ENCODE assay signal across 2 cellular contexts in the genomic region with DNA sequence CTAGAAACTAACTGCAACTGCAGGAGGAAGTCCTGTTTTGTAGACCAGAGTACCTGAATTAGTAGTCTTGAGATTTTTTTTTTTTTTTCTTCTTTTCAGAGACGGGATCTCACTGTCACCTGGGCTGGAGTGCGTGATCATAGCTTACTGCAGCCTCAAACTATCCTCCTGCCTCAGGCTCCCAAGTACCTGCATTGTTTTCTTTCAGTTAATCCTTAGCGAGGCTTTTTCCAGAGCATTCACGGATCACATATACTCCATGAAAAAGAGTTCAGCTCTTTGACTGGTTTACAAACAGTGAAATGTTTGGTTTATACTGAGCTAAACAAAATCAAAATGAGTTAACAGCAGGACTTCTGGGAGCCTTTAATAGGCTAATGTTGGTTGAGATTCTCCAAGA.
TF ChIP-seq lines count a peak whose summit lies in the region.

No MANE protein-coding gene starts in this region.

TF ChIP-seq in A549, 52 proteins besides CTCF, POLR2A, EP300 and RAD21 (continued from another document):
- TF ChIP-seq PHF8 (IDR thresholded peaks at IDR 0.05; ENCODE audit: borderline replicate concordance, low read depth): no peak
- TF ChIP-seq JUNB (IDR thresholded peaks at IDR 0.05): no peak
- TF ChIP-seq ELK1 (IDR thresholded peaks at IDR 0.05; ENCODE audit: low read depth, low read length): no peak
- no peak for TF ChIP-seq MAX (IDR thresholded peaks at IDR 0.05)
- no peak for TF ChIP-seq HOXB13 (CRISPR knock-in tag; IDR thresholded peaks at IDR 0.05; ENCODE audit: low read depth)
- no peak for TF ChIP-seq HOXA7 (CRISPR knock-in tag; IDR thresholded peaks at IDR 0.05)

TF ChIP-seq in GM23338, 12 proteins besides CTCF, POLR2A, EP300 and RAD21 (continued from another document):
- no peak for TF ChIP-seq ZNF331 (CRISPR knock-in tag; IDR thresholded peaks at IDR 0.05; ENCODE audit: low read depth)
- TF ChIP-seq REST (IDR thresholded peaks at IDR 0.05; ENCODE audit: unreplicated experiment): no peak
- TF ChIP-seq, protein P1, sequence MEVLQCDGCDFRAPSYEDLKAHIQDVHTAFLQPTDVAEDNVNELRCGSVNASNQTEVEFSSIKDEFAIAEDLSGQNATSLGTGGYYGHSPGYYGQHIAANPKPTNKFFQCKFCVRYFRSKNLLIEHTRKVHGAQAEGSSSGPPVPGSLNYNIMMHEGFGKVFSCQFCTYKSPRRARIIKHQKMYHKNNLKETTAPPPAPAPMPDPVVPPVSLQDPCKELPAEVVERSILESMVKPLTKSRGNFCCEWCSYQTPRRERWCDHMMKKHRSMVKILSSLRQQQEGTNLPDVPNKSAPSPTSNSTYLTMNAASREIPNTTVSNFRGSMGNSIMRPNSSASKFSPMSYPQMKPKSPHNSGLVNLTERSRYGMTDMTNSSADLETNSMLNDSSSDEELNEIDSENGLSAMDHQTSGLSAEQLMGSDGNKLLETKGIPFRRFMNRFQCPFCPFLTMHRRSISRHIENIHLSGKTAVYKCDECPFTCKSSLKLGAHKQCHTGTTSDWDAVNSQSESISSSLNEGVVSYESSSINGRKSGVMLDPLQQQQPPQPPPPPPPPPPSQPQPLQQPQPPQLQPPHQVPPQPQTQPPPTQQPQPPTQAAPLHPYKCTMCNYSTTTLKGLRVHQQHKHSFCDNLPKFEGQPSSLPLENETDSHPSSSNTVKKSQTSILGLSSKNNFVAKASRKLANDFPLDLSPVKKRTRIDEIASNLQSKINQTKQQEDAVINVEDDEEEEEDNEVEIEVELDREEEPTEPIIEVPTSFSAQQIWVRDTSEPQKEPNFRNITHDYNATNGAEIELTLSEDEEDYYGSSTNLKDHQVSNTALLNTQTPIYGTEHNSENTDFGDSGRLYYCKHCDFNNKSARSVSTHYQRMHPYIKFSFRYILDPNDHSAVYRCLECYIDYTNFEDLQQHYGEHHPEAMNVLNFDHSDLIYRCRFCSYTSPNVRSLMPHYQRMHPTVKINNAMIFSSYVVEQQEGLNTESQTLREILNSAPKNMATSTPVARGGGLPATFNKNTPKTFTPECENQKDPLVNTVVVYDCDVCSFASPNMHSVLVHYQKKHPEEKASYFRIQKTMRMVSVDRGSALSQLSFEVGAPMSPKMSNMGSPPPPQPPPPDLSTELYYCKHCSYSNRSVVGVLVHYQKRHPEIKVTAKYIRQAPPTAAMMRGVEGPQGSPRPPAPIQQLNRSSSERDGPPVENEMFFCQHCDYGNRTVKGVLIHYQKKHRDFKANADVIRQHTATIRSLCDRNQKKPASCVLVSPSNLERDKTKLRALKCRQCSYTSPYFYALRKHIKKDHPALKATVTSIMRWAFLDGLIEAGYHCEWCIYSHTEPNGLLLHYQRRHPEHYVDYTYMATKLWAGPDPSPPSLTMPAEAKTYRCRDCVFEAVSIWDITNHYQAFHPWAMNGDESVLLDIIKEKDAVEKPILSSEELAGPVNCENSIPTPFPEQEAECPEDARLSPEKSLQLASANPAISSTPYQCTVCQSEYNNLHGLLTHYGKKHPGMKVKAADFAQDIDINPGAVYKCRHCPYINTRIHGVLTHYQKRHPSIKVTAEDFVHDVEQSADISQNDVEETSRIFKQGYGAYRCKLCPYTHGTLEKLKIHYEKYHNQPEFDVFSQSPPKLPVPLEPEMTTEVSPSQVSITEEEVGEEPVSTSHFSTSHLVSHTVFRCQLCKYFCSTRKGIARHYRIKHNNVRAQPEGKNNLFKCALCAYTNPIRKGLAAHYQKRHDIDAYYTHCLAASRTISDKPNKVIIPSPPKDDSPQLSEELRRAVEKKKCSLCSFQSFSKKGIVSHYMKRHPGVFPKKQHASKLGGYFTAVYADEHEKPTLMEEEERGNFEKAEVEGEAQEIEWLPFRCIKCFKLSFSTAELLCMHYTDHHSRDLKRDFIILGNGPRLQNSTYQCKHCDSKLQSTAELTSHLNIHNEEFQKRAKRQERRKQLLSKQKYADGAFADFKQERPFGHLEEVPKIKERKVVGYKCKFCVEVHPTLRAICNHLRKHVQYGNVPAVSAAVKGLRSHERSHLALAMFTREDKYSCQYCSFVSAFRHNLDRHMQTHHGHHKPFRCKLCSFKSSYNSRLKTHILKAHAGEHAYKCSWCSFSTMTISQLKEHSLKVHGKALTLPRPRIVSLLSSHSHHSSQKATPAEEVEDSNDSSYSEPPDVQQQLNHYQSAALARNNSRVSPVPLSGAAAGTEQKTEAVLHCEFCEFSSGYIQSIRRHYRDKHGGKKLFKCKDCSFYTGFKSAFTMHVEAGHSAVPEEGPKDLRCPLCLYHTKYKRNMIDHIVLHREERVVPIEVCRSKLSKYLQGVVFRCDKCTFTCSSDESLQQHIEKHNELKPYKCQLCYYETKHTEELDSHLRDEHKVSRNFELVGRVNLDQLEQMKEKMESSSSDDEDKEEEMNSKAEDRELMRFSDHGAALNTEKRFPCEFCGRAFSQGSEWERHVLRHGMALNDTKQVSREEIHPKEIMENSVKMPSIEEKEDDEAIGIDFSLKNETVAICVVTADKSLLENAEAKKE (CRISPR knock-in tag; IDR thresholded peaks at IDR 0.05): no peak
- TF ChIP-seq CREB1 (CRISPR knock-in tag; IDR thresholded peaks at IDR 0.05; ENCODE audit: low read depth): no peak
- TF ChIP-seq, protein P2, sequence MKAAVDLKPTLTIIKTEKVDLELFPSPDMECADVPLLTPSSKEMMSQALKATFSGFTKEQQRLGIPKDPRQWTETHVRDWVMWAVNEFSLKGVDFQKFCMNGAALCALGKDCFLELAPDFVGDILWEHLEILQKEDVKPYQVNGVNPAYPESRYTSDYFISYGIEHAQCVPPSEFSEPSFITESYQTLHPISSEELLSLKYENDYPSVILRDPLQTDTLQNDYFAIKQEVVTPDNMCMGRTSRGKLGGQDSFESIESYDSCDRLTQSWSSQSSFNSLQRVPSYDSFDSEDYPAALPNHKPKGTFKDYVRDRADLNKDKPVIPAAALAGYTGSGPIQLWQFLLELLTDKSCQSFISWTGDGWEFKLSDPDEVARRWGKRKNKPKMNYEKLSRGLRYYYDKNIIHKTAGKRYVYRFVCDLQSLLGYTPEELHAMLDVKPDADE (IDR thresholded peaks at IDR 0.05): no peak
- TF ChIP-seq NANOG (IDR thresholded peaks at IDR 0.05; ENCODE audit: borderline replicate concordance): no peak
- TF ChIP-seq EZH2phosphoT487 (IDR thresholded peaks at IDR 0.05; ENCODE audit: unreplicated experiment): no peak
- no peak for TF ChIP-seq JUNB (IDR thresholded peaks at IDR 0.05; ENCODE audit: unreplicated experiment)
